In genomic region chr9:111967621-111968020, GRCh38 we compare ENCODE assay signal across 34 cellular contexts.
"Had no signal": no experiment of that assay in that cellular context is flagged by ENCODE, and none has a peak within 500 bp of the region (broad histone marks: within the 10 kb centered on the region; RNA-seq: fewer than 3 reads in every experiment).

No MANE protein-coding gene starts in this region.

- H3K4me3 ChIP-seq: adrenal gland, body of pancreas, cardiac muscle cell, colonic mucosa, esophagus squamous epithelium had no signal

- H3K4me1 ChIP-seq: adrenal gland, colonic mucosa had no signal

- H3K4me3 Mint-ChIP-seq: activated CD4-positive, alpha-beta memory T cell treated with anti-CD3 and anti-CD28 coated beads, Interleukin-2, amount 10 ng/mL, durations not matched to agents 7 days and 5 days; activated CD4-positive, alpha-beta T cell treated with anti-CD3 and anti-CD28 coated beads, Interleukin-2, amount 10 ng/mL, durations not matched to agents 7 days and 5 days; activated CD8-positive, alpha-beta memory T cell treated with anti-CD3 and anti-CD28 coated beads, Interleukin-2, amount 10 ng/mL, durations not matched to agents 7 days and 5 days; activated naive CD4-positive, alpha-beta T cell treated with anti-CD3 and anti-CD28 coated beads for 36 hours; activated naive CD4-positive, alpha-beta T cell treated with anti-CD3 and anti-CD28 coated beads, Interleukin-2, amount 50 U/mL, for 24 hours; activated naive CD8-positive, alpha-beta T cell treated with anti-CD3 and anti-CD28 coated beads for 36 hours; activated naive CD8-positive, alpha-beta T cell treated with anti-CD3 and anti-CD28 coated beads, Interleukin-2, amount 50 U/mL, for 24 hours; activated T-helper 1 cell treated with anti-CD3 and anti-CD28 coated beads, Interleukin-12 subunit alpha, Interleukin-12 subunit beta, Interleukin-2, Interleukin-4 antibody, amounts not matched to agents 30 ng/mL and 10 ng/mL and 1 ng/mL, durations not matched to agents 14 hours and 24 hours and 36 hours; T-helper 17 cell; T-helper 2 cell treated with Interferon-gamma antibody and Interleukin-4, amounts not matched to agents 5 μg/mL and 100 μg/mL, for 36 hours had no signal

- DNase-seq: activated CD4-positive, alpha-beta memory T cell treated with anti-CD3 and anti-CD28 coated beads, Interleukin-2, amount 10 ng/mL, durations not matched to agents 7 days and 5 days; activated CD4-positive, alpha-beta T cell treated with anti-CD3 and anti-CD28 coated beads for 1 hour; activated CD4-positive, alpha-beta T cell treated with anti-CD3 and anti-CD28 coated beads for 4 hours; activated CD4-positive, alpha-beta T cell treated with anti-CD3 and anti-CD28 coated beads, Interleukin-2, amount 10 ng/mL, durations not matched to agents 7 days and 5 days; activated CD4-positive, alpha-beta T cell treated with anti-CD3 and anti-CD28 coated beads, Interleukin-2, amount 50 U/mL, for 4 hours; activated CD8-positive, alpha-beta memory T cell treated with anti-CD3 and anti-CD28 coated beads, Interleukin-2, amount 10 ng/mL, durations not matched to agents 7 days and 5 days; activated CD8-positive, alpha-beta memory T cell treated with anti-CD3 and anti-CD28 coated beads, Interleukin-2, amount 50 U/mL, for 4 hours; activated effector memory CD4-positive, alpha-beta T cell treated with anti-CD3 and anti-CD28 coated beads, Interleukin-2, amount 50 U/mL, for 16 hours; activated naive CD8-positive, alpha-beta T cell treated with anti-CD3 and anti-CD28 coated beads for 36 hours; activated naive CD8-positive, alpha-beta T cell treated with anti-CD3 and anti-CD28 coated beads, Interleukin-2, amount 50 U/mL, for 24 hours; activated T-cell treated with anti-CD3 and anti-CD28 coated beads, Interleukin-2, amount 50 U/mL, for 1 hour; activated T-cell treated with anti-CD3 and anti-CD28 coated beads, Interleukin-2, amount 50 U/mL, for 48 hours; amygdala; aorta; body of pancreas; central memory CD4-positive, alpha-beta T cell; cerebellar nuclear complex; colonic mucosa; effector CD8-positive, alpha-beta T cell; esophagus squamous epithelium; foreskin melanocyte; head of caudate nucleus; T-helper 1 cell; T-helper 17 cell; T1000 had no signal

- H3K27me3 ChIP-seq: adrenal gland, body of pancreas, cardiac muscle cell, colonic mucosa, esophagus squamous epithelium had no signal

- ATAC-seq: activated CD8-positive, alpha-beta memory T cell treated with anti-CD3 and anti-CD28 coated beads, Interleukin-2, amount 10 ng/mL, durations not matched to agents 7 days and 5 days; activated naive CD8-positive, alpha-beta T cell treated with anti-CD3 and anti-CD28 coated beads, Interleukin-2, amount 50 U/mL, for 24 hours; body of pancreas; T-helper 17 cell had no signal

- H3K9me3 Mint-ChIP-seq: activated CD4-positive, alpha-beta memory T cell treated with anti-CD3 and anti-CD28 coated beads, Interleukin-2, amount 10 ng/mL, durations not matched to agents 7 days and 5 days; activated CD4-positive, alpha-beta T cell treated with anti-CD3 and anti-CD28 coated beads, Interleukin-2, amount 10 ng/mL, durations not matched to agents 7 days and 5 days; activated naive CD4-positive, alpha-beta T cell treated with anti-CD3 and anti-CD28 coated beads for 36 hours; activated naive CD4-positive, alpha-beta T cell treated with anti-CD3 and anti-CD28 coated beads, Interleukin-2, amount 50 U/mL, for 24 hours; activated naive CD8-positive, alpha-beta T cell treated with anti-CD3 and anti-CD28 coated beads for 36 hours; activated naive CD8-positive, alpha-beta T cell treated with anti-CD3 and anti-CD28 coated beads, Interleukin-2, amount 50 U/mL, for 24 hours; activated T-helper 1 cell treated with anti-CD3 and anti-CD28 coated beads, Interleukin-12 subunit alpha, Interleukin-12 subunit beta, Interleukin-2, Interleukin-4 antibody, amounts not matched to agents 30 ng/mL and 10 ng/mL and 1 ng/mL, durations not matched to agents 14 hours and 24 hours and 36 hours; activated T-helper 2 cell treated with anti-CD3 and anti-CD28 coated beads, Interferon-gamma antibody, Interleukin-2, Interleukin-4, amounts not matched to agents 10 μg/mL and 5 μg/mL and 100 μg/mL, durations not matched to agents 14 hours and 24 hours and 36 hours; T-helper 2 cell treated with Interferon-gamma antibody and Interleukin-4, amounts not matched to agents 5 μg/mL and 100 μg/mL, for 36 hours had no signal

- H3K36me3 Mint-ChIP-seq: activated CD8-positive, alpha-beta memory T cell treated with anti-CD3 and anti-CD28 coated beads, Interleukin-2, amount 10 ng/mL, durations not matched to agents 7 days and 5 days; activated naive CD4-positive, alpha-beta T cell treated with anti-CD3 and anti-CD28 coated beads, Interleukin-2, amount 50 U/mL, for 24 hours; activated naive CD8-positive, alpha-beta T cell treated with anti-CD3 and anti-CD28 coated beads for 36 hours had no signal

- H3K27ac ChIP-seq: adrenal gland, body of pancreas, cardiac muscle cell, colonic mucosa, epithelial cell of prostate, esophagus squamous epithelium had no signal

- FAIRE-seq: endometrium had no signal

- H3K36me3 ChIP-seq: adrenal gland, cardiac muscle cell, colonic mucosa, esophagus squamous epithelium had no signal

- H3K27me3 Mint-ChIP-seq: activated CD4-positive, alpha-beta T cell treated with anti-CD3 and anti-CD28 coated beads, Interleukin-2, amount 10 ng/mL, durations not matched to agents 7 days and 5 days; activated naive CD4-positive, alpha-beta T cell treated with anti-CD3 and anti-CD28 coated beads, Interleukin-2, amount 50 U/mL, for 24 hours; activated naive CD8-positive, alpha-beta T cell treated with anti-CD3 and anti-CD28 coated beads for 36 hours; T-helper 17 cell had no signal

- H3K9me3 ChIP-seq: adrenal gland, body of pancreas, colonic mucosa, esophagus squamous epithelium had no signal

- H3K27ac Mint-ChIP-seq: activated CD4-positive, alpha-beta memory T cell treated with anti-CD3 and anti-CD28 coated beads, Interleukin-2, amount 10 ng/mL, durations not matched to agents 7 days and 5 days; activated CD4-positive, alpha-beta T cell treated with anti-CD3 and anti-CD28 coated beads, Interleukin-2, amount 10 ng/mL, durations not matched to agents 7 days and 5 days; activated CD8-positive, alpha-beta memory T cell treated with anti-CD3 and anti-CD28 coated beads, Interleukin-2, amount 10 ng/mL, durations not matched to agents 7 days and 5 days; activated naive CD4-positive, alpha-beta T cell treated with anti-CD3 and anti-CD28 coated beads for 36 hours; activated naive CD4-positive, alpha-beta T cell treated with anti-CD3 and anti-CD28 coated beads, Interleukin-2, amount 50 U/mL, for 24 hours; activated naive CD8-positive, alpha-beta T cell treated with anti-CD3 and anti-CD28 coated beads for 36 hours; activated naive CD8-positive, alpha-beta T cell treated with anti-CD3 and anti-CD28 coated beads, Interleukin-2, amount 50 U/mL, for 24 hours; activated T-helper 1 cell treated with anti-CD3 and anti-CD28 coated beads, Interleukin-12 subunit alpha, Interleukin-12 subunit beta, Interleukin-2, Interleukin-4 antibody, amounts not matched to agents 30 ng/mL and 10 ng/mL and 1 ng/mL, durations not matched to agents 14 hours and 24 hours and 36 hours; activated T-helper 2 cell treated with anti-CD3 and anti-CD28 coated beads, Interferon-gamma antibody, Interleukin-2, Interleukin-4, amounts not matched to agents 10 μg/mL and 5 μg/mL and 100 μg/mL, durations not matched to agents 14 hours and 24 hours and 36 hours; T-helper 17 cell; T-helper 2 cell treated with Interferon-gamma antibody and Interleukin-4, amounts not matched to agents 5 μg/mL and 100 μg/mL, for 36 hours had no signal
